In the genomic region with DNA sequence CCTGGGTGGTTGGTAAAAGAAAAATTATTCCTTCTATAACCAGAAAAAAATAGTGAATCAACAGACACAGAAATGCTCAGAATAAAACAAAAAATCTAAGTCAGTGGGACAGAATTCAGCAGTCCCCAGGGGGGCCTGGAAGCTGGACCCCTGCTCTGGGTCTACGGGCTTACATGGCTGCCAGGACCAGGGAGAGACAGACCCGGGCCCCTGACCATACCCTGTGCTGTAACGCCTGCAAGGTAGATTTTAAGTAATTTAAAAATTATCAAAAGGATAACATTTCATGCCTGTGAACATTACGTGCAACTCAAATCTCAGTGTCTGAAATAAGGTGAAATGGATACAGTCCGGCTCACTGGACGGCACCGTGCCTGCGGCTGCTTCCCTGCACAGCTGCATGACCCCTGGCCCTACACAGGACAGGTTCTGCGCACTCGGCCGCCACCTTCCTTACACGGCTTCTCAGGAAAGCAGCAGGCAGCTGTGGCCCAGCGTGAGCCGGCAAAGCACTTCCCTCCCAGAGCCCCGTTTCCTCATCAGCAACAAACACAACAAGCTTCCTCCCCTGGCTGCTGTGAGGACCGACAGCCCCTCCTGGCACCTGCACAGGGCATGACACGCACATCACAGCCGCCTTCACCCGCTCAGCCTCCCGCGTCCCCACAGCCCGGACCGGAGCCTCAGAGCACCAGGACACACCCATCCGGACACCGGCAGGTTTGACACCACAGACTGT, we compare ENCODE assay signal across 8 cellular contexts. TPM values are rescaled to one million over a fixed set of nuclear protein-coding genes. Genes with fewer than 3 reads are reported as not detected.
A peak's percentile ranks its signal among the peaks of the same experiment; 100 is the strongest.
DNase-seq lines count a peak whose midpoint lies in the region; ATAC-seq, FAIRE-seq and TF ChIP-seq lines count a peak whose summit lies in the region.

No MANE protein-coding gene starts in this region.

- H3K27ac ChIP-seq in KOPT-K1 (ENCODE audit: low read depth, low read length, poor library complexity, severe bottlenecking) (peak overlapping the region; percentile 94), endothelial cell of umbilical vein (ENCODE audit: insufficient read depth, low read depth, low read length) (peak overlapping the region; percentile 44)

- no peaks in the 10 kb centered on the region for H3K36me3 Mint-ChIP-seq in Calu3 (ENCODE audit: insufficient read depth, unreplicated experiment)

- peaks cover 37% of the 10 kb centered on the region for H3K4me1 ChIP-seq in endothelial cell of umbilical vein (ENCODE audit: control insufficient read depth, extremely low read depth, insufficient read depth, low read length)

- H3K4me3 Mint-ChIP-seq in Calu3 (ENCODE audit: low read depth, unreplicated experiment), result no peak overlapping the region

- peaks cover 93% of the 10 kb centered on the region for H3K79me2 ChIP-seq in endothelial cell of umbilical vein (ENCODE audit: control insufficient read depth, insufficient read depth, low read length)

- H3K9me1 ChIP-seq in endothelial cell of umbilical vein (replicated peaks; ENCODE audit: control insufficient read depth, extremely low read depth, insufficient read depth, low read length), result no peaks in the 10 kb centered on the region

- BruUV-seq in endothelial cell of umbilical vein (replicated peaks; lab: Mats Ljungman, UMichigan) (no TSS peak), Calu3 (replicated peaks; lab: Mats Ljungman, UMichigan) (no TSS peak)

- no peak overlapping the region for H3K9ac ChIP-seq in endothelial cell of umbilical vein (replicated peaks; ENCODE audit: extremely low read depth, insufficient read depth, low read length)

- CTCF ChIA-PET in endothelial cell of umbilical vein (lab: Charles Lee) (interaction anchor here (0.6 to 2.5 kb wide), 9 partner anchors 8 to 273 kb away, joined by 3 to 9 read pairs (median 4); no protein-coding TSS in a partner anchor), Calu3 (lab: Charles Lee) (no interaction called here)

- dilution Hi-C loops in endothelial cell of umbilical vein (cut with MboI; ENCODE audit: extremely low pct_ligation_motif_present, low sequenced_read_pairs), result loop anchor here (10.0 kb wide), 1 partner anchor 55 kb away; no protein-coding TSS in a partner anchor

- H4K20me1 ChIP-seq in endothelial cell of umbilical vein (replicated peaks; ENCODE audit: control insufficient read depth, extremely low read depth, insufficient read depth, low read length), result no peaks in the 10 kb centered on the region

- no peak overlapping the region for H3K27ac Mint-ChIP-seq in Calu3 (ENCODE audit: unreplicated experiment)

- H2AFZ ChIP-seq in endothelial cell of umbilical vein (ENCODE audit: low read depth, low read length), result no peak overlapping the region

- H3K9me3 Mint-ChIP-seq in Calu3 (ENCODE audit: low read depth, unreplicated experiment), result no peaks in the 10 kb centered on the region

- no peak overlapping the region for H3K4me3 ChIP-seq in endothelial cell of umbilical vein (replicated peaks in 1 of 3; ENCODE audit: insufficient read depth in 1 of 3, low read depth in 1 of 3, low read length in 3 of 3)
- no peak overlapping the region for H3K4me3 ChIP-seq in retinal pigment epithelial cell (ENCODE audit: low read length)

- ATAC-seq in GM18867 (IDR thresholded peaks at IDR 0.05; ENCODE audit: unreplicated experiment) (peak; percentile 56), HG02571 (IDR thresholded peaks at IDR 0.05; ENCODE audit: unreplicated experiment) (no peak)

- no peaks in the 10 kb centered on the region for H3K27me3 ChIP-seq in endothelial cell of umbilical vein (ENCODE audit: control insufficient read depth in 2 of 2, insufficient read depth in 2 of 2, low read length in 2 of 2)

- H3K36me3 ChIP-seq in KOPT-K1 (ENCODE audit: insufficient read depth, low read length) (0 out of 2 replicates have a peak, but pooled peaks cover 4% of the 10 kb centered on the region), endothelial cell of umbilical vein (ENCODE audit: control insufficient read depth in 2 of 2, extremely low read depth in 1 of 2, insufficient read depth in 2 of 2, low read length in 2 of 2) (peaks cover 0 to 9% of the 10 kb centered on the region in 2 experiments)

- POLR2A ChIA-PET in endothelial cell of umbilical vein (lab: Charles Lee), result no interaction called here

- intact Hi-C loops in endothelial cell of umbilical vein (cut with micrococcal nuclease), result loop anchor here (1.0 to 2.0 kb wide), 2 partner anchors 117 to 159 kb away; no protein-coding TSS in a partner anchor
- intact Hi-C loops in Calu3 (cut with micrococcal nuclease; ENCODE audit: unreplicated experiment), result no loop called here

- no peak overlapping the region for H3K4me2 ChIP-seq in endothelial cell of umbilical vein (ENCODE audit: insufficient read depth, low read length)

- no peaks in the 10 kb centered on the region for H3K27me3 Mint-ChIP-seq in Calu3 (ENCODE audit: unreplicated experiment)

- peak; percentile 68 to 71 for DNase-seq in activated CD4-positive, alpha-beta T cell treated with anti-CD3 and anti-CD28 coated beads, Interleukin-2, amount 50 U/mL, for 48 hours
- DNase-seq in endothelial cell of umbilical vein (ENCODE audit: low read depth, low spot score) (peak; percentile 81), retinal pigment epithelial cell (ENCODE audit: low read depth) (no peak), RPMI8226 (no peak), Calu3 (no peak)

- peak; percentile 90 for FAIRE-seq in endothelial cell of umbilical vein (lab: Jason Lieb, UNC)

- TF ChIP-seq CTCF in endothelial cell of umbilical vein (IDR thresholded peaks at IDR 0.05; ENCODE audit: extremely low read depth in 1 of 2, insufficient read depth in 1 of 2, low read depth in 1 of 2, low read length in 2 of 2), result peak; percentile 38 to 58
- TF ChIP-seq CTCF in retinal pigment epithelial cell (conservative IDR thresholded peaks at IDR 0.05; ENCODE audit: low read depth, low read length), result peak; percentile 12
- TF ChIP-seq CTCF in Calu3 (IDR thresholded peaks at IDR 0.05; ENCODE audit: unreplicated experiment), result no peak

- H3K4me1 Mint-ChIP-seq in Calu3 (ENCODE audit: low read depth, unreplicated experiment), result no peaks in the 10 kb centered on the region

- H3K9me3 ChIP-seq in KOPT-K1 (ENCODE audit: insufficient read depth, low read length, poor library complexity, severe bottlenecking) (no peaks in the 10 kb centered on the region), endothelial cell of umbilical vein (replicated peaks; ENCODE audit: control insufficient read depth, insufficient read depth, low read length) (no peaks in the 10 kb centered on the region)

- no peak for TF ChIP-seq POLR2A in endothelial cell of umbilical vein (IDR thresholded peaks at IDR 0.05; ENCODE audit: low read depth, low read length)

TF ChIP-seq in endothelial cell of umbilical vein, 7 proteins besides CTCF, POLR2A, EP300 and RAD21:
- TF ChIP-seq GATA2 (IDR thresholded peaks at IDR 0.05; ENCODE audit: insufficient read depth, insufficient read length, low read depth, low read length) (no peak), POLR2AphosphoS5 (IDR thresholded peaks at IDR 0.05; ENCODE audit: insufficient read depth, low read depth, low read length) (peak; percentile 20)

RNA-seq across cellular contexts. Expression of a gene that starts 22.2 kb away (rescaled TPM):
- total RNA-seq in endothelial cell of umbilical vein (51.2 and 53.8 TPM in 2 replicates), Calu3 (2022) (0.26 and 0.49 TPM in 2 replicates)
- polyA plus RNA-seq in endothelial cell of umbilical vein, result 22.5 and 26.5 TPM in 2 replicates
- 35.6 and 36.3 TPM in 2 replicates for polyA plus RNA-seq in endothelial cell of umbilical vein (2011; cell fraction: cytosol; rRNA removed)
- 51.2 and 56.7 TPM in 2 replicates for polyA plus RNA-seq in endothelial cell of umbilical vein (2011; cell fraction: nucleus; rRNA removed)
- polyA plus RNA-seq in endothelial cell of umbilical vein (2012), result 41.1 and 42.8 TPM in 2 replicates
- polyA minus RNA-seq in endothelial cell of umbilical vein, result 34.5 and 39.0 TPM in 2 replicates
- polyA minus RNA-seq in endothelial cell of umbilical vein (2011; cell fraction: cytosol; rRNA and poly(A)+ RNA removed), result 5.5 TPM
- 20.8 and 28.6 TPM in 2 replicates for polyA minus RNA-seq in endothelial cell of umbilical vein (2011; cell fraction: nucleus; rRNA and poly(A)+ RNA removed)

Comparison
In these comparisons a context has a peak if more than half of its experiments do, and no peak if none do; other contexts are left out.
1. DNase-seq: peak in activated CD4-positive, alpha-beta T cell treated with anti-CD3 and anti-CD28 coated beads, Interleukin-2, amount 50 U/mL, for 48 hours (2 of 2) and endothelial cell of umbilical vein (single experiment); none in retinal pigment epithelial cell (single experiment), RPMI8226 (single experiment) and Calu3 (single experiment).
2. RNA of a gene that starts 22.2 kb away (total RNA-seq): 51.2 to 53.8 TPM in endothelial cell of umbilical vein; 0.26 to 0.49 TPM in Calu3; every median in the first group is over 10 times any median in the second.